Comparison of ENCODE assay signal across 10 cellular contexts in the genomic region with DNA sequence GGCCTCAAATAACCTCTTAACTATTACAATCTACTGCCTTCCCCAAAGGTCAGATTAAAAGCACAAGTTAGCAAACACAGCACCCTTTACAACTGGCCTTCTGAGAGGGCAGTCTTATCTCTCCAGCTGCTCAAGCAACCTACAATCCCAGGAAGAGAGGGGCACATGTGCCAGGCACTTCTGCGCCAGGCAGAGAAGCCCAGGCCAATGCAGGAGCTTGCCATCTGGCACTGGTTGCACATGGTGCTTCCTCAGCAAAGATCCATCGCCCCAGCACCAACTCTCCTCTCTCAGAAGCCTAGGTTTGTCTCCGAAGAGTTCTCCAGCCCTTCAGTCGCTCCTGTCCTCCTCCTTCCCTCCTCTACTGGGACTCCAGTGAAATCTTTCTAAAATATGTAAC. TPM values are rescaled to one million over a fixed set of nuclear protein-coding genes. Genes with fewer than 3 reads are reported as not detected.
DNase-seq lines count a peak whose midpoint lies in the region; ATAC-seq and TF ChIP-seq lines count a peak whose summit lies in the region.
"Had no signal": no experiment of that assay in that cellular context is flagged by ENCODE, and none has a peak within 500 bp of the region (broad histone marks: within the 10 kb centered on the region; RNA-seq: fewer than 3 reads in every experiment).

No MANE protein-coding gene starts in this region.

- no peak overlapping the region for H3K4me3 Mint-ChIP-seq in activated naive CD4-positive, alpha-beta T cell treated with anti-CD3 and anti-CD28 coated beads for 36 hours

- H3K36me3 Mint-ChIP-seq in activated naive CD4-positive, alpha-beta T cell treated with anti-CD3 and anti-CD28 coated beads for 36 hours (ENCODE audit: low read depth), result peaks cover 2% of the 10 kb centered on the region

- H3K9me2 ChIP-seq in DOHH2 (replicated peaks; ENCODE audit: control insufficient read depth, low read length) (no peaks in the 10 kb centered on the region), OCI-LY1 (ENCODE audit: low read depth, low read length) (no peaks in the 10 kb centered on the region)

- no peak overlapping the region for H2AFZ ChIP-seq in OCI-LY1 (ENCODE audit: low read length)

- peaks cover 19% of the 10 kb centered on the region for H3F3A ChIP-seq in DOHH2 (ENCODE audit: control insufficient read depth, insufficient read depth)
- H3F3A ChIP-seq in OCI-LY1 (ENCODE audit: insufficient read depth, low read length), result no peaks in the 10 kb centered on the region

- 91% methylated on average over 4 of the region's 4 CpGs for WGBS in esophagus muscularis mucosa
- 34 to 40% (median 38%) methylated on average over 4 of the region's 4 CpGs for WGBS in psoas muscle, 3 donors

- CTCF ChIA-PET in activated naive CD4-positive, alpha-beta T cell treated with anti-CD3 and anti-CD28 coated beads for 36 hours (lab: Charles Lee), result interaction anchor here (1.4 kb wide), 1 partner anchor 234 kb away, joined by 3 read pairs; a partner anchor contains a TSS

- no peaks in the 10 kb centered on the region for H3K9me3 ChIP-seq in DOHH2 (ENCODE audit: control insufficient read depth, insufficient read depth, low read length)
- no peaks in the 10 kb centered on the region for H3K9me3 ChIP-seq in OCI-LY1 (ENCODE audit: low read length)
- H3K9me3 ChIP-seq in esophagus muscularis mucosa, result no peaks in the 10 kb centered on the region
- H3K9me3 ChIP-seq in psoas muscle, result no peaks in the 10 kb centered on the region

- H4K20me1 ChIP-seq in DOHH2 (ENCODE audit: control insufficient read depth, insufficient read depth, low read depth, low read length), result peaks cover 22% of the 10 kb centered on the region; the same call in 1 of the 2 replicates
- H4K20me1 ChIP-seq in OCI-LY1 (ENCODE audit: insufficient read depth, low read length), result no peaks in the 10 kb centered on the region

- H3K4me2 ChIP-seq in DOHH2 (ENCODE audit: low read length) (peak overlapping the region; percentile 76), OCI-LY1 (ENCODE audit: low read length) (peak overlapping the region; percentile 84)

- TF ChIP-seq CTCF in DOHH2 (IDR thresholded peaks at IDR 0.05; ENCODE audit: low read depth, low read length, poor library complexity, severe bottlenecking) (no peak), OCI-LY1 (IDR thresholded peaks at IDR 0.05; ENCODE audit: low read length) (no peak), esophagus muscularis mucosa (IDR thresholded peaks at IDR 0.05) (no peak), psoas muscle (IDR thresholded peaks at IDR 0.05) (no peak)

- H3K4me1 Mint-ChIP-seq in activated naive CD4-positive, alpha-beta T cell treated with anti-CD3 and anti-CD28 coated beads for 36 hours (ENCODE audit: low read depth), result peaks cover 63% of the 10 kb centered on the region

- H3K27ac Mint-ChIP-seq in activated naive CD4-positive, alpha-beta T cell treated with anti-CD3 and anti-CD28 coated beads for 36 hours, result no peak overlapping the region

- peak overlapping the region; percentile 88 for H3K4me3 ChIP-seq in DOHH2 (ENCODE audit: low read length)
- H3K4me3 ChIP-seq in OCI-LY1 (ENCODE audit: low read depth, low read length, poor library complexity, severe bottlenecking), result peak overlapping the region; percentile 95
- no peak overlapping the region for H3K4me3 ChIP-seq in esophagus muscularis mucosa
- H3K4me3 ChIP-seq in psoas muscle, result peak overlapping the region; percentile 94

- no peaks in the 10 kb centered on the region for H3K27me3 Mint-ChIP-seq in activated naive CD4-positive, alpha-beta T cell treated with anti-CD3 and anti-CD28 coated beads for 36 hours (ENCODE audit: low read depth)

- intact Hi-C loops in esophagus muscularis mucosa (cut with DNase I) (loop anchor here (10.0 kb wide), 1 partner anchor 228 kb away; a partner anchor contains a TSS), psoas muscle (cut with DNase I) (loop anchor here in 1 of 2 donors (10.0 kb wide), 1 partner anchor 228 kb away; a partner anchor contains a TSS)
- intact Hi-C loops in activated naive CD4-positive, alpha-beta T cell treated with anti-CD3 and anti-CD28 coated beads for 36 hours (cut with micrococcal nuclease), result no loop called here

- no peak for ATAC-seq in psoas muscle

- H3K9me3 Mint-ChIP-seq in activated naive CD4-positive, alpha-beta T cell treated with anti-CD3 and anti-CD28 coated beads for 36 hours, result no peaks in the 10 kb centered on the region

- DNase-seq in esophagus muscularis mucosa (ENCODE audit: extremely low spot score) (no peak), psoas muscle (peak in 1 of 2 donors; percentile 79), kidney glomerular epithelial cell (lab: John Stamatoyannopoulos, UW) (no peak), COLO668 (lab: John Stamatoyannopoulos, UW; ENCODE audit: unreplicated experiment) (no peak)
- DNase-seq in activated naive CD4-positive, alpha-beta T cell treated with anti-CD3 and anti-CD28 coated beads for 36 hours, result no peak
- DNase-seq: activated naive CD4-positive, alpha-beta T cell; NCI-H2029 treated with DMSO at 0.1 percent for 48 hours; RPMI8226 had no signal

- TF ChIP-seq POLR2A in esophagus muscularis mucosa (IDR thresholded peaks at IDR 0.05; ENCODE audit: low read depth), result no peak

- H3K9ac ChIP-seq in OCI-LY1 (ENCODE audit: low read length), result peak overlapping the region; percentile 16; the same call in 1 of the 2 replicates

- H3K79me2 ChIP-seq in DOHH2 (ENCODE audit: control insufficient read depth, low read length), result peaks cover 88% of the 10 kb centered on the region
- H3K79me2 ChIP-seq in OCI-LY1 (ENCODE audit: insufficient read depth, low read length), result peaks cover 32% of the 10 kb centered on the region

- H3K4me1 ChIP-seq in DOHH2 (ENCODE audit: control insufficient read depth, low read length) (peaks cover 88% of the 10 kb centered on the region), OCI-LY1 (ENCODE audit: insufficient read depth, low read length, severe bottlenecking) (peaks cover 57% of the 10 kb centered on the region), esophagus muscularis mucosa (peaks cover 53 to 81% (median 69%) of the 10 kb centered on the region in 4 donors), psoas muscle (peaks cover 72% of the 10 kb centered on the region)

- peaks cover 78% of the 10 kb centered on the region for H3K36me3 ChIP-seq in DOHH2 (ENCODE audit: control insufficient read depth, low read length)
- H3K36me3 ChIP-seq in OCI-LY1 (ENCODE audit: insufficient read depth, low read length), result no peaks in the 10 kb centered on the region
- peaks cover 0 to 4% (median 0%) of the 10 kb centered on the region in 4 donors for H3K36me3 ChIP-seq in esophagus muscularis mucosa
- peaks cover 0 to 19% of the 10 kb centered on the region in 2 donors for H3K36me3 ChIP-seq in psoas muscle (ENCODE audit: insufficient read depth in 1 of 2, low read depth in 1 of 2)

- H3K27ac ChIP-seq in DOHH2 (ENCODE audit: low read depth, low read length), result no peak overlapping the region
- no peak overlapping the region for H3K27ac ChIP-seq in OCI-LY1 (ENCODE audit: low read depth, low read length, poor library complexity, severe bottlenecking)
- peak overlapping the region in 3 of 4 donors; percentile 29 to 99 (median 93) for H3K27ac ChIP-seq in esophagus muscularis mucosa (replicated peaks in 1 of 4)
- peak overlapping the region; percentile 92 for H3K27ac ChIP-seq in psoas muscle

- TF ChIP-seq EP300 in esophagus muscularis mucosa (IDR thresholded peaks at IDR 0.05), result no peak

- H3K27me3 ChIP-seq in DOHH2 (ENCODE audit: control insufficient read depth, low read length), result no peaks in the 10 kb centered on the region
- H3K27me3 ChIP-seq in OCI-LY1 (ENCODE audit: insufficient read depth, low read length), result no peaks in the 10 kb centered on the region
- no peaks in the 10 kb centered on the region for H3K27me3 ChIP-seq in esophagus muscularis mucosa
- no peaks in the 10 kb centered on the region for H3K27me3 ChIP-seq in psoas muscle (ENCODE audit: insufficient read depth in 3 of 3, low read length in 2 of 3)

RNA-seq across cellular contexts. Expression of a gene that starts 2.5 kb away (rescaled TPM):
- total RNA-seq in esophagus muscularis mucosa, result 100 to 1,000 TPM in 1 of 4 donors, 10 to 100 TPM in 3; 67.7 to 103 (median 80.2) TPM
- total RNA-seq in psoas muscle, result 100 to 1,000 TPM in 3 of 4 donors, 10 to 100 TPM in 1; 84.4 to 218 (median 145) TPM
- 100 to 1,000 TPM in 2 of 3 donors, 10 to 100 TPM in 1; 93.0 to 312 (median 182) TPM for polyA plus RNA-seq in psoas muscle
- 10 to 100 TPM; 39.6 to 40.6 TPM for total RNA-seq in activated naive CD4-positive, alpha-beta T cell treated with anti-CD3 and anti-CD28 coated beads for 36 hours

RNA-seq across cellular contexts. Expression of a gene that starts 14.5 kb away (rescaled TPM):
- total RNA-seq in esophagus muscularis mucosa, result 10 to 100 TPM; 42.2 to 64.5 (median 59.5) TPM
- total RNA-seq in psoas muscle, result 100 to 1,000 TPM in 1 of 4 donors, 10 to 100 TPM in 3; 80.3 to 102 (median 95.6) TPM
- polyA plus RNA-seq in psoas muscle, result 100 to 1,000 TPM; 134 to 246 (median 156) TPM
- total RNA-seq in activated naive CD4-positive, alpha-beta T cell treated with anti-CD3 and anti-CD28 coated beads for 36 hours, result 10 to 100 TPM; 33.5 to 36.5 TPM

RNA-seq across cellular contexts. Expression of a gene that starts 59.8 kb away (rescaled TPM):
- total RNA-seq in esophagus muscularis mucosa (100 to 1,000 TPM in 2 of 4 donors, 10 to 100 TPM in 2; 45.1 to 129 (median 79.5) TPM), psoas muscle (1 to 10 TPM; 3.3 to 8.2 (median 5.6) TPM)
- 10 to 100 TPM in 1 of 3 donors, 1 to 10 TPM in 2; 2.6 to 13.7 (median 6.9) TPM for polyA plus RNA-seq in psoas muscle
- 1 to 10 TPM; 1.9 to 2.1 TPM for total RNA-seq in activated naive CD4-positive, alpha-beta T cell treated with anti-CD3 and anti-CD28 coated beads for 36 hours

Comparison
In these comparisons a context has a peak if more than half of its experiments do, and no peak if none do; other contexts are left out.
1. H3K27ac ChIP-seq: peak in esophagus muscularis mucosa (3 of 4) and psoas muscle (single experiment); none in DOHH2 (single experiment) and OCI-LY1 (single experiment).
2. H3K4me3 ChIP-seq: peak in DOHH2 (single experiment), OCI-LY1 (single experiment) and psoas muscle (single experiment); none in esophagus muscularis mucosa (0 of 4).
3. RNA of a gene that starts 59.8 kb away (total RNA-seq): 45.1 to 129 TPM in esophagus muscularis mucosa; 3.3 to 8.2 TPM in psoas muscle and 1.9 to 2.1 TPM in activated naive CD4-positive, alpha-beta T cell treated with anti-CD3 and anti-CD28 coated beads for 36 hours; every median in the first group is over 4 times any median in the second.